Comparison of ENCODE assay signal across 8 cellular contexts in genomic region chr16:14284930-14285541, GRCh38.
DNase-seq lines count a peak whose midpoint lies in the region; TF ChIP-seq lines count a peak whose summit lies in the region.

No MANE protein-coding gene starts in this region.

- peak overlapping the region; percentile 71 to 80 (median 76) for H3K4me3 ChIP-seq in esophagus squamous epithelium

- peaks cover 5% of the 10 kb centered on the region for H3K27me3 Mint-ChIP-seq in activated CD4-positive, alpha-beta T cell treated with anti-CD3 and anti-CD28 coated beads, Interleukin-2, amount 10 ng/mL, durations not matched to agents 24 days and 14 days
- peaks cover 5% of the 10 kb centered on the region for H3K27me3 Mint-ChIP-seq in T-helper 1 cell treated with Interleukin-12 subunit alpha and Interleukin-12 subunit beta and Interleukin-4 antibody, amounts not matched to agents 30 μg/mL and 1 μg/mL, for 36 hours (ENCODE audit: low read depth)
- H3K27me3 Mint-ChIP-seq in nephron progenitor cell (ENCODE audit: low read depth, poor library complexity): peaks cover 14% of the 10 kb centered on the region

- H3K4me1 ChIP-seq in esophagus squamous epithelium: peaks cover 0 to 22% (median 0%) of the 10 kb centered on the region in 3 donors

- TF ChIP-seq CTCF in esophagus squamous epithelium (IDR thresholded peaks at IDR 0.05) (peak in 4 of 6 experiments; percentile 8 to 42 (median 33)), nephron progenitor cell (IDR thresholded peaks at IDR 0.05) (no peak)

- peaks cover 15% of the 10 kb centered on the region for H3K4me1 Mint-ChIP-seq in activated CD4-positive, alpha-beta T cell treated with anti-CD3 and anti-CD28 coated beads, Interleukin-2, amount 10 ng/mL, durations not matched to agents 24 days and 14 days
- peaks cover 13% of the 10 kb centered on the region for H3K4me1 Mint-ChIP-seq in T-helper 1 cell treated with Interleukin-12 subunit alpha and Interleukin-12 subunit beta and Interleukin-4 antibody, amounts not matched to agents 30 μg/mL and 1 μg/mL, for 36 hours (ENCODE audit: low read depth)
- H3K4me1 Mint-ChIP-seq in nephron progenitor cell: peaks cover 7% of the 10 kb centered on the region

- H3K4me3 Mint-ChIP-seq in activated CD4-positive, alpha-beta T cell treated with anti-CD3 and anti-CD28 coated beads, Interleukin-2, amount 10 ng/mL, durations not matched to agents 24 days and 14 days: peak overlapping the region; percentile 88
- peak overlapping the region; percentile 92 for H3K4me3 Mint-ChIP-seq in T-helper 1 cell treated with Interleukin-12 subunit alpha and Interleukin-12 subunit beta and Interleukin-4 antibody, amounts not matched to agents 30 μg/mL and 1 μg/mL, for 36 hours
- H3K4me3 Mint-ChIP-seq in nephron progenitor cell: peak overlapping the region; percentile 94

- no peak for TF ChIP-seq POLR2A in esophagus squamous epithelium (IDR thresholded peaks at IDR 0.05)

- peak overlapping the region; percentile 79 for H3K27ac Mint-ChIP-seq in activated CD4-positive, alpha-beta T cell treated with anti-CD3 and anti-CD28 coated beads, Interleukin-2, amount 10 ng/mL, durations not matched to agents 24 days and 14 days
- H3K27ac Mint-ChIP-seq in T-helper 1 cell treated with Interleukin-12 subunit alpha and Interleukin-12 subunit beta and Interleukin-4 antibody, amounts not matched to agents 30 μg/mL and 1 μg/mL, for 36 hours: peak overlapping the region; percentile 85
- H3K27ac Mint-ChIP-seq in nephron progenitor cell: peak overlapping the region; percentile 66

- H3K36me3 ChIP-seq in esophagus squamous epithelium: no peaks in the 10 kb centered on the region

- no peak for DNase-seq in activated CD4-positive, alpha-beta T cell treated with anti-CD3 and anti-CD28 coated beads, Interleukin-2, amount 10 ng/mL, durations not matched to agents 24 days and 14 days
- DNase-seq in activated CD4-positive, alpha-beta T cell treated with anti-CD3 and anti-CD28 coated beads, Interleukin-2, amount 50 U/mL, for 4 hours: no peak
- DNase-seq in GOT3 (lab: John Stamatoyannopoulos, UW) (peak; percentile 71), KG1 (lab: John Stamatoyannopoulos, UW) (peak; percentile 88), esophagus squamous epithelium (lab: John Stamatoyannopoulos, UW) (no peak), nephron progenitor cell (no peak), medulla oblongata (ENCODE audit: extremely low spot score) (no peak)

- peaks cover 5 to 13% (median 13%) of the 10 kb centered on the region in 3 donors for H3K9me3 ChIP-seq in esophagus squamous epithelium

- H3K9me3 Mint-ChIP-seq in activated CD4-positive, alpha-beta T cell treated with anti-CD3 and anti-CD28 coated beads, Interleukin-2, amount 10 ng/mL, durations not matched to agents 24 days and 14 days: peaks cover 8% of the 10 kb centered on the region
- H3K9me3 Mint-ChIP-seq in T-helper 1 cell treated with Interleukin-12 subunit alpha and Interleukin-12 subunit beta and Interleukin-4 antibody, amounts not matched to agents 30 μg/mL and 1 μg/mL, for 36 hours: peaks cover 14% of the 10 kb centered on the region
- H3K9me3 Mint-ChIP-seq in nephron progenitor cell: peaks cover 15% of the 10 kb centered on the region

- peak overlapping the region; percentile 83 to 93 (median 88) for H3K27ac ChIP-seq in esophagus squamous epithelium

- intact Hi-C loops in activated CD4-positive, alpha-beta T cell treated with anti-CD3 and anti-CD28 coated beads, Interleukin-2, amount 10 ng/mL, durations not matched to agents 24 days and 14 days (cut with micrococcal nuclease): loop anchor here (1.0 to 2.0 kb wide), 3 partner anchors 16 to 364 kb away; partner anchors contain the start of genes ERCC4 and PARN
- intact Hi-C loops in esophagus squamous epithelium (cut with DNase I): no loop called here

- peaks cover 4% of the 10 kb centered on the region for H3K36me3 Mint-ChIP-seq in activated CD4-positive, alpha-beta T cell treated with anti-CD3 and anti-CD28 coated beads, Interleukin-2, amount 10 ng/mL, durations not matched to agents 24 days and 14 days (ENCODE audit: low read depth)
- peaks cover 5% of the 10 kb centered on the region for H3K36me3 Mint-ChIP-seq in T-helper 1 cell treated with Interleukin-12 subunit alpha and Interleukin-12 subunit beta and Interleukin-4 antibody, amounts not matched to agents 30 μg/mL and 1 μg/mL, for 36 hours (ENCODE audit: low read depth)
- peaks cover 5% of the 10 kb centered on the region for H3K36me3 Mint-ChIP-seq in nephron progenitor cell (ENCODE audit: low read depth)

- no peaks in the 10 kb centered on the region for H3K27me3 ChIP-seq in esophagus squamous epithelium

- WGBS in esophagus squamous epithelium, 2 donors: 0% methylated on average over 15 of the region's 23 CpGs

Comparison
In these comparisons a context has a peak if more than half of its experiments do, and no peak if none do; other contexts are left out.
1. DNase-seq: peak in GOT3 (single experiment) and KG1 (single experiment); none in activated CD4-positive, alpha-beta T cell treated with anti-CD3 and anti-CD28 coated beads, Interleukin-2, amount 10 ng/mL, durations not matched to agents 24 days and 14 days (single experiment), activated CD4-positive, alpha-beta T cell treated with anti-CD3 and anti-CD28 coated beads, Interleukin-2, amount 50 U/mL, for 4 hours (0 of 2), esophagus squamous epithelium (single experiment), nephron progenitor cell (single experiment) and medulla oblongata (single experiment).
2. Peak in every context shown above with its lines, with median percentiles within 50 percentile points of each other: H3K27ac Mint-ChIP-seq and H3K4me3 Mint-ChIP-seq.